Comparison of ENCODE assay signal across 25 cellular contexts in genomic region chr18:41338341-41338740, GRCh38.
"Had no signal": no experiment of that assay in that cellular context is flagged by ENCODE, and none has a peak within 500 bp of the region (broad histone marks: within the 10 kb centered on the region; RNA-seq: fewer than 3 reads in every experiment).

No MANE protein-coding gene starts in this region.

- H3K27me3 Mint-ChIP-seq: dendritic cell treated with granulocyte-macrophage colony-stimulating factor and Interleukin-4, amounts not matched to agents 40 ng/mL and 50 ng/mL, for 4 days; effector memory CD8-positive, alpha-beta T cell; naive B cell; naive thymus-derived CD8-positive, alpha-beta T cell had no signal

- H3K36me3 ChIP-seq: esophagus squamous epithelium, gastrocnemius medialis, heart right ventricle, left lung, lower lobe of right lung had no signal

- H3K4me3 Mint-ChIP-seq: dendritic cell treated with granulocyte-macrophage colony-stimulating factor and Interleukin-4, amounts not matched to agents 40 ng/mL and 50 ng/mL, for 4 days; effector memory CD8-positive, alpha-beta T cell; endodermal cell; mesothelial cell of epicardium; naive B cell; naive thymus-derived CD8-positive, alpha-beta T cell had no signal

- H3K9me3 ChIP-seq: esophagus squamous epithelium, gastrocnemius medialis, heart right ventricle, left lung, lower lobe of right lung, mucosa of descending colon had no signal

- H3K4me1 ChIP-seq: esophagus squamous epithelium, gastrocnemius medialis, heart right ventricle, left lung, lower lobe of right lung had no signal

- H3K4me1 Mint-ChIP-seq: mesothelial cell of epicardium; naive B cell; naive thymus-derived CD8-positive, alpha-beta T cell had no signal

- H3K36me3 Mint-ChIP-seq: mesothelial cell of epicardium, naive B cell had no signal

- DNase-seq: cortex of kidney; effector CD8-positive, alpha-beta T cell; effector memory CD8-positive, alpha-beta T cell; endodermal cell; erythroblast; esophagus squamous epithelium; foreskin fibroblast; foreskin melanocyte; gastrocnemius medialis; glutamatergic neuron; head of caudate nucleus; heart right ventricle; hippocampal formation; left cardiac atrium; left lung; left ventricle myocardium superior; lower lobe of right lung; mesenchymal stem cell; mucosa of descending colon; naive B cell; naive thymus-derived CD8-positive, alpha-beta T cell had no signal

- H3K9me3 Mint-ChIP-seq: dendritic cell treated with granulocyte-macrophage colony-stimulating factor and Interleukin-4, amounts not matched to agents 40 ng/mL and 50 ng/mL, for 4 days; endodermal cell; mesothelial cell of epicardium had no signal

- ATAC-seq: effector memory CD8-positive, alpha-beta T cell; esophagus mucosa; gastrocnemius medialis; heart right ventricle; left cardiac atrium; left lung; left ventricle myocardium superior; lower lobe of right lung; mucosa of descending colon; naive thymus-derived CD8-positive, alpha-beta T cell had no signal

- H3K27me3 ChIP-seq: esophagus squamous epithelium, gastrocnemius medialis, heart right ventricle, left lung had no signal

- H3K27ac ChIP-seq: epithelial cell of prostate, esophagus squamous epithelium, gastrocnemius medialis, heart right ventricle, left lung, lower lobe of right lung had no signal

- H3K27ac Mint-ChIP-seq: dendritic cell treated with granulocyte-macrophage colony-stimulating factor and Interleukin-4, amounts not matched to agents 40 ng/mL and 50 ng/mL, for 4 days; effector memory CD8-positive, alpha-beta T cell; endodermal cell; mesothelial cell of epicardium; naive B cell; naive thymus-derived CD8-positive, alpha-beta T cell had no signal

- H3K4me3 ChIP-seq: esophagus squamous epithelium, gastrocnemius medialis, heart right ventricle, left lung, lower lobe of right lung, mucosa of descending colon had no signal
